Comparison of ENCODE assay signal across 1 cellular context in the genomic region with DNA sequence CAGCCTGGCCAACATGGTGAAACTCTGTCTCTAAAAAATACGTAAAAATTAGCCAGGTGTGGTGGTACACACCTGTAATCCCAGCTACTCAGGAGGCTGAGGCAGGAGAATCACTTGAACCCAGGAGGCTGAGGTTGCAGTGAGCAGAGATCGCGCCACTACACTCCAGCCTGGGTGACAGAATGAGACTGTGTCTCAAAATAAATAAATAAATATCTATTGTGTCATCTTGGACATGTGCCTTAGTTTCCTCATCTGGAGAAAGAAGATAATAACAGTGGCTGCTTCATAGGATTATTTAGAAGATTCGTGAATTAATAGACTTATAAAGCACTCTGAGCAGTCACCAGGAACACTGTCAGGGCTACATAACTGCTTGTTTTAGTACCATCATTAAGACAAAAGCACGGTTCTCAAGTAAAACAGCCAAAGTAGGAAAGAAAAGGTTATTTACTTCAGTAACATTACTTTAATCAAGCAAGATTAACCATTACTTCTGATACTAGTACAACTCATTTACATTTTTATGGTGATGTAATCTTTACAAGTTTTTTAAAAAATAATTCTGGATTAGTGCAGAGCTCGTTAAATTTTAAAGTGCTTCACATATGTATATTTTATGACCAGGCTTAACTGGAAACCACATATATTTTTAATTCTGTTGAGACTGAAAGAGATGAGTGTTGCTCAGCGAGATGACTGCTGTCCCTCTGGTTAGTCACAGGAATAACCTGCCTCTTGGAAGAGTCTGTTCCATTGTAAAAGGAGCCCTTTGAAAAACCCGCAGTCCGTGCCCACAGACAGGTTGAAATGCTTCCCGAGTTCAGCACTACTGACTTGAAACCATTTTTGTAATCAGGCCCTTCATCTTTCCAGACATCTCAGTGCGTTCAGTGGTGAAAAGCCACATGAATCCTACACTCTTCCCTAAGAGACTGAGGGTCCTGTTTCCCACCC.
TF ChIP-seq lines count a peak whose summit lies in the region.

No MANE protein-coding gene starts in this region.

TF ChIP-seq in HEK293, 187 proteins besides CTCF, POLR2A, EP300 and RAD21 (continued from another document):
- TF ChIP-seq, protein P1, sequence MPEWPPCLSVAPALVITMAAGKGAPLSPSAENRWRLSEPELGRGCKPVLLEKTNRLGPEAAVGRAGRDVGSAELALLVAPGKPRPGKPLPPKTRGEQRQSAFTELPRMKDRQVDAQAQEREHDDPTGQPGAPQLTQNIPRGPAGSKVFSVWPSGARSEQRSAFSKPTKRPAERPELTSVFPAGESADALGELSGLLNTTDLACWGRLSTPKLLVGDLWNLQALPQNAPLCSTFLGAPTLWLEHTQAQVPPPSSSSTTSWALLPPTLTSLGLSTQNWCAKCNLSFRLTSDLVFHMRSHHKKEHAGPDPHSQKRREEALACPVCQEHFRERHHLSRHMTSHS (tag by site-specific recombination; IDR thresholded peaks at IDR 0.05): no peak
- TF ChIP-seq, protein P2, sequence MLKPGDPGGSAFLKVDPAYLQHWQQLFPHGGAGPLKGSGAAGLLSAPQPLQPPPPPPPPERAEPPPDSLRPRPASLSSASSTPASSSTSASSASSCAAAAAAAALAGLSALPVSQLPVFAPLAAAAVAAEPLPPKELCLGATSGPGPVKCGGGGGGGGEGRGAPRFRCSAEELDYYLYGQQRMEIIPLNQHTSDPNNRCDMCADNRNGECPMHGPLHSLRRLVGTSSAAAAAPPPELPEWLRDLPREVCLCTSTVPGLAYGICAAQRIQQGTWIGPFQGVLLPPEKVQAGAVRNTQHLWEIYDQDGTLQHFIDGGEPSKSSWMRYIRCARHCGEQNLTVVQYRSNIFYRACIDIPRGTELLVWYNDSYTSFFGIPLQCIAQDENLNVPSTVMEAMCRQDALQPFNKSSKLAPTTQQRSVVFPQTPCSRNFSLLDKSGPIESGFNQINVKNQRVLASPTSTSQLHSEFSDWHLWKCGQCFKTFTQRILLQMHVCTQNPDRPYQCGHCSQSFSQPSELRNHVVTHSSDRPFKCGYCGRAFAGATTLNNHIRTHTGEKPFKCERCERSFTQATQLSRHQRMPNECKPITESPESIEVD (tag by site-specific recombination; IDR thresholded peaks at IDR 0.05): peak; percentile 88
- TF ChIP-seq OSR2 (tag by site-specific recombination; IDR thresholded peaks at IDR 0.05): peak; percentile 36; the same call in 1 of the 2 replicates
- TF ChIP-seq ZNF626 (tag by site-specific recombination; IDR thresholded peaks at IDR 0.05): no peak
- TF ChIP-seq, protein P3, sequence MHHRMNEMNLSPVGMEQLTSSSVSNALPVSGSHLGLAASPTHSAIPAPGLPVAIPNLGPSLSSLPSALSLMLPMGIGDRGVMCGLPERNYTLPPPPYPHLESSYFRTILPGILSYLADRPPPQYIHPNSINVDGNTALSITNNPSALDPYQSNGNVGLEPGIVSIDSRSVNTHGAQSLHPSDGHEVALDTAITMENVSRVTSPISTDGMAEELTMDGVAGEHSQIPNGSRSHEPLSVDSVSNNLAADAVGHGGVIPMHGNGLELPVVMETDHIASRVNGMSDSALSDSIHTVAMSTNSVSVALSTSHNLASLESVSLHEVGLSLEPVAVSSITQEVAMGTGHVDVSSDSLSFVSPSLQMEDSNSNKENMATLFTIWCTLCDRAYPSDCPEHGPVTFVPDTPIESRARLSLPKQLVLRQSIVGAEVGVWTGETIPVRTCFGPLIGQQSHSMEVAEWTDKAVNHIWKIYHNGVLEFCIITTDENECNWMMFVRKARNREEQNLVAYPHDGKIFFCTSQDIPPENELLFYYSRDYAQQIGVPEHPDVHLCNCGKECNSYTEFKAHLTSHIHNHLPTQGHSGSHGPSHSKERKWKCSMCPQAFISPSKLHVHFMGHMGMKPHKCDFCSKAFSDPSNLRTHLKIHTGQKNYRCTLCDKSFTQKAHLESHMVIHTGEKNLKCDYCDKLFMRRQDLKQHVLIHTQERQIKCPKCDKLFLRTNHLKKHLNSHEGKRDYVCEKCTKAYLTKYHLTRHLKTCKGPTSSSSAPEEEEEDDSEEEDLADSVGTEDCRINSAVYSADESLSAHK (tag by site-specific recombination; IDR thresholded peaks at IDR 0.05): peak; percentile 41; the same call in 1 of the 2 replicates
- no peak for TF ChIP-seq MZF1 (tag by site-specific recombination; IDR thresholded peaks at IDR 0.05; ENCODE audit: borderline replicate concordance)
- TF ChIP-seq ZNF701 (tag by site-specific recombination; IDR thresholded peaks at IDR 0.05): no peak
- no peak for TF ChIP-seq SP7 (tag by site-specific recombination; IDR thresholded peaks at IDR 0.05)
- TF ChIP-seq, protein P4, sequence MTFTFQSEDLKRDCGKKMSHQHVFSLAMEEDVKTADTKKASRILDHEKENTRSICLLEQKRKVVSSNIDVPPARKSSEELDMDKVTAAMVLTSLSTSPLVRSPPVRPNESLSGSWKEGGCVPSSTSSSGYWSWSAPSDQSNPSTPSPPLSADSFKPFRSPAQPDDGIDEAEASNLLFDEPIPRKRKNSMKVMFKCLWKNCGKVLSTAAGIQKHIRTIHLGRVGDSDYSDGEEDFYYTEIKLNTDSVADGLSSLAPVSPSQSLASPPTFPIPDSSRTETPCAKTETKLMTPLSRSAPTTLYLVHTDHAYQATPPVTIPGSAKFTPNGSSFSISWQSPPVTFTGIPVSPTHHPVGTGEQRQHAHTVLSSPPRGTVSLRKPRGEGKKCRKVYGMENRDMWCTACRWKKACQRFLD (tag by site-specific recombination; IDR thresholded peaks at IDR 0.05): no peak
- TF ChIP-seq, protein P5, sequence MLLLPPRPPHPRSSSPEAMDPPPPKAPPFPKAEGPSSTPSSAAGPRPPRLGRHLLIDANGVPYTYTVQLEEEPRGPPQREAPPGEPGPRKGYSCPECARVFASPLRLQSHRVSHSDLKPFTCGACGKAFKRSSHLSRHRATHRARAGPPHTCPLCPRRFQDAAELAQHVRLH (tag by site-specific recombination; IDR thresholded peaks at IDR 0.05): no peak
- TF ChIP-seq, protein P6, sequence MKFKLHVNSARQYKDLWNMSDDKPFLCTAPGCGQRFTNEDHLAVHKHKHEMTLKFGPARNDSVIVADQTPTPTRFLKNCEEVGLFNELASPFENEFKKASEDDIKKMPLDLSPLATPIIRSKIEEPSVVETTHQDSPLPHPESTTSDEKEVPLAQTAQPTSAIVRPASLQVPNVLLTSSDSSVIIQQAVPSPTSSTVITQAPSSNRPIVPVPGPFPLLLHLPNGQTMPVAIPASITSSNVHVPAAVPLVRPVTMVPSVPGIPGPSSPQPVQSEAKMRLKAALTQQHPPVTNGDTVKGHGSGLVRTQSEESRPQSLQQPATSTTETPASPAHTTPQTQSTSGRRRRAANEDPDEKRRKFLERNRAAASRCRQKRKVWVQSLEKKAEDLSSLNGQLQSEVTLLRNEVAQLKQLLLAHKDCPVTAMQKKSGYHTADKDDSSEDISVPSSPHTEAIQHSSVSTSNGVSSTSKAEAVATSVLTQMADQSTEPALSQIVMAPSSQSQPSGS (tag by site-specific recombination; IDR thresholded peaks at IDR 0.05; ENCODE audit: low read depth): peak; percentile 87
- TF ChIP-seq PRDM1 (tag by site-specific recombination; IDR thresholded peaks at IDR 0.05): no peak
- peak; percentile 59; the same call in 1 of the 2 replicates for TF ChIP-seq ZNF843 (tag by site-specific recombination; IDR thresholded peaks at IDR 0.05)
